Comparison of ENCODE assay signal across 16 cellular contexts in genomic region chr13:90293793-90294361, GRCh38.
"Had no signal": no experiment of that assay in that cellular context is flagged by ENCODE, and none has a peak within 500 bp of the region (broad histone marks: within the 10 kb centered on the region; RNA-seq: fewer than 3 reads in every experiment).

No MANE protein-coding gene starts in this region.

- DNase-seq: activated CD4-positive, alpha-beta memory T cell treated with anti-CD3 and anti-CD28 coated beads for 36 hours; activated CD4-positive, alpha-beta T cell treated with anti-CD3 and anti-CD28 coated beads for 36 hours; activated CD8-positive, alpha-beta memory T cell treated with anti-CD3 and anti-CD28 coated beads, Interleukin-2, amount 10 ng/mL, durations not matched to agents 7 days and 5 days; activated effector memory CD4-positive, alpha-beta T cell treated with Interleukin-2 at 50 U/mL for 16 hours; activated naive CD4-positive, alpha-beta T cell treated with anti-CD3 and anti-CD28 coated beads, Interleukin-2, amount 50 U/mL, for 16 hours; activated T-cell treated with anti-CD3 and anti-CD28 coated beads, Interleukin-2, amount 50 U/mL, for 24 hours; erythroblast; gastrocnemius medialis; heart right ventricle; nephron progenitor cell; stimulated activated CD4-positive, alpha-beta T cell treated with anti-CD3 and anti-CD28 coated beads, Interleukin-15, amount 100 ng/mL, for 24 hours; stimulated activated CD4-positive, alpha-beta T cell treated with anti-CD3 and anti-CD28 coated beads, Interleukin-4, amount 100 ng/mL, for 4 hours; stimulated activated CD8-positive, alpha-beta memory T cell treated with anti-CD3 and anti-CD28 coated beads, Interleukin-4, amount 100 ng/mL, for 48 hours; stimulated activated naive CD4-positive, alpha-beta T cell treated with Interleukin-2 at 50 U/mL for 16 hours; substantia nigra; trophoblast cell had no signal

- ATAC-seq: activated CD4-positive, alpha-beta T cell treated with anti-CD3 and anti-CD28 coated beads for 36 hours; activated CD8-positive, alpha-beta memory T cell treated with anti-CD3 and anti-CD28 coated beads, Interleukin-2, amount 10 ng/mL, durations not matched to agents 7 days and 5 days; gastrocnemius medialis; heart right ventricle had no signal
